In the genomic region with DNA sequence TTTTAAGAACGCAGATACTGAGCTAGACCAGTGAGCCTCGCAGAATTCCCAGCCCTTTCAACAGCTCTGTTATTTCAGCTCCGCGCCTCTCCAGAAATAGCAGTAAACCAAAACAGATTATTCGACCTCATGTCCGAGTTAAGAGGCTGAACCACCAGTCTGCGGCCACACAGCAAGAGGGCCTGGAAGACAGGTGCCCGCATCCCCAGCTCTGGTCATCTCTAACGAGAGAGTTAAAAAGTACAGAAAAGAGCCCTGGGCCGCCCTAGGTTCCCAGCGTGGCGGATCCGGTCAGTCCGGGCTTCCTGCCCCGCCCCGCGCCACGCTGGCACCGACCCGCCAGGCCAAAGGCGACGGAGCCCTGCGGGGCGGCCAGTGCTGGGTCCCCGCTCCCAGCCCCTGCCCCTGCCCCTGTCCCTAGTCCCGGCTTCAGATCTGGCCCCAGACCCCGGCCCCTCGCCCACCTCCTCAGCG, we compare ENCODE assay signal across 8 cellular contexts. TPM values are rescaled to one million over a fixed set of nuclear protein-coding genes. Genes with fewer than 3 reads are reported as not detected.
DNase-seq lines count a peak whose midpoint lies in the region; ATAC-seq and TF ChIP-seq lines count a peak whose summit lies in the region.

No MANE protein-coding gene starts in this region.

- no peaks in the 10 kb centered on the region for H3K9me3 ChIP-seq in CD8-positive, alpha-beta T cell (ENCODE audit: low read length)
- H3K9me3 ChIP-seq in esophagus muscularis mucosa: no peaks in the 10 kb centered on the region
- H3K9me3 ChIP-seq in mucosa of stomach (ENCODE audit: control insufficient read depth, low read length): no peaks in the 10 kb centered on the region
- H3K9me3 ChIP-seq in tibial nerve: no peaks in the 10 kb centered on the region

- H3K4me3 ChIP-seq in CD8-positive, alpha-beta T cell (ENCODE audit: low read depth, low read length): peak overlapping the region; percentile 79
- H3K4me3 ChIP-seq in esophagus muscularis mucosa (peak overlapping the region; percentile 88 to 100 (median 96)), mucosa of stomach (ENCODE audit: low read length) (peak overlapping the region; percentile 94), tibial nerve (peak overlapping the region; percentile 76 to 99 (median 88))

- peaks cover 47% of the 10 kb centered on the region for H3K4me1 ChIP-seq in CD8-positive, alpha-beta T cell (ENCODE audit: insufficient read depth, low read length)
- peaks cover 56 to 67% (median 62%) of the 10 kb centered on the region in 4 donors for H3K4me1 ChIP-seq in esophagus muscularis mucosa
- peaks cover 42% of the 10 kb centered on the region for H3K4me1 ChIP-seq in mucosa of stomach (ENCODE audit: control insufficient read depth, insufficient read depth, low read length)
- peaks cover 0 to 70% (median 30%) of the 10 kb centered on the region in 4 donors for H3K4me1 ChIP-seq in tibial nerve

- TF ChIP-seq POLR2A in esophagus muscularis mucosa (IDR thresholded peaks at IDR 0.05; ENCODE audit: low read depth) (no peak), tibial nerve (IDR thresholded peaks at IDR 0.05) (no peak)

- CTCF ChIA-PET in CD8-positive, alpha-beta T cell (lab: Charles Lee): interaction anchor here (0.6 to 8.3 kb wide), 7 partner anchors 9 to 199 kb away, joined by 3 to 74 read pairs (median 5); no protein-coding TSS in a partner anchor

- DNase-seq in CD8-positive, alpha-beta T cell: peak in 3 of 7 experiments; percentile 6 to 33 (median 30)
- DNase-seq in activated CD4-positive, alpha-beta T cell treated with anti-CD3 and anti-CD28 coated beads, Interleukin-2, amount 10 ng/mL, durations not matched to agents 24 days and 14 days: peak; percentile 84
- DNase-seq in esophagus muscularis mucosa (ENCODE audit: extremely low spot score) (no peak), tibial nerve (ENCODE audit: low spot score in 2 of 2) (peak; percentile 40 to 55), NK-92 (lab: John Stamatoyannopoulos, UW; ENCODE audit: unreplicated experiment) (no peak)

- H3K27ac Mint-ChIP-seq in CD8-positive, alpha-beta T cell: peak overlapping the region; percentile 98
- peak overlapping the region; percentile 95 for H3K27ac Mint-ChIP-seq in activated CD4-positive, alpha-beta T cell treated with anti-CD3 and anti-CD28 coated beads, Interleukin-2, amount 10 ng/mL, durations not matched to agents 24 days and 14 days

- TF ChIP-seq CTCF in CD8-positive, alpha-beta T cell (IDR thresholded peaks at IDR 0.05): no peak
- TF ChIP-seq CTCF in esophagus muscularis mucosa (IDR thresholded peaks at IDR 0.05): no peak
- TF ChIP-seq CTCF in tibial nerve (IDR thresholded peaks at IDR 0.05): no peak

- peaks cover 54% of the 10 kb centered on the region for H3K4me1 Mint-ChIP-seq in CD8-positive, alpha-beta T cell (ENCODE audit: low read depth)
- peaks cover 48% of the 10 kb centered on the region for H3K4me1 Mint-ChIP-seq in activated CD4-positive, alpha-beta T cell treated with anti-CD3 and anti-CD28 coated beads, Interleukin-2, amount 10 ng/mL, durations not matched to agents 24 days and 14 days

- H3K4me3 Mint-ChIP-seq in CD8-positive, alpha-beta T cell: peak overlapping the region; percentile 84
- peak overlapping the region; percentile 89 for H3K4me3 Mint-ChIP-seq in activated CD4-positive, alpha-beta T cell treated with anti-CD3 and anti-CD28 coated beads, Interleukin-2, amount 10 ng/mL, durations not matched to agents 24 days and 14 days

- H3K36me3 ChIP-seq in CD8-positive, alpha-beta T cell (ENCODE audit: insufficient read depth, low read length): peaks cover 23% of the 10 kb centered on the region
- H3K36me3 ChIP-seq in esophagus muscularis mucosa (peaks cover 24 to 43% (median 33%) of the 10 kb centered on the region in 4 donors), mucosa of stomach (ENCODE audit: control insufficient read depth, insufficient read depth, low read length) (peaks cover 26% of the 10 kb centered on the region), tibial nerve (peaks cover 0 to 29% (median 22%) of the 10 kb centered on the region in 3 donors)

- peaks cover 55% of the 10 kb centered on the region for H3K36me3 Mint-ChIP-seq in CD8-positive, alpha-beta T cell
- H3K36me3 Mint-ChIP-seq in activated CD4-positive, alpha-beta T cell treated with anti-CD3 and anti-CD28 coated beads, Interleukin-2, amount 10 ng/mL, durations not matched to agents 24 days and 14 days (ENCODE audit: low read depth): peaks cover 64% of the 10 kb centered on the region

- POLR2A ChIA-PET in CD8-positive, alpha-beta T cell (lab: Charles Lee): interaction anchor here (0.6 to 8.4 kb wide), 18 partner anchors 9 to 1506 kb away, joined by 3 to 106 read pairs (median 6); a partner anchor contains a TSS

- ATAC-seq in CD8-positive, alpha-beta T cell: peak; percentile 22
- ATAC-seq in GM19467 (IDR thresholded peaks at IDR 0.05; ENCODE audit: unreplicated experiment) (peak; percentile 29), HG03571 (IDR thresholded peaks at IDR 0.05; ENCODE audit: unreplicated experiment) (peak; percentile 34)

- H3K27me3 ChIP-seq in CD8-positive, alpha-beta T cell (ENCODE audit: insufficient read depth, low read length): no peaks in the 10 kb centered on the region
- H3K27me3 ChIP-seq in esophagus muscularis mucosa (no peaks in the 10 kb centered on the region), mucosa of stomach (ENCODE audit: control insufficient read depth, insufficient read depth, low read length) (no peaks in the 10 kb centered on the region), tibial nerve (no peaks in the 10 kb centered on the region)

- TF ChIP-seq EP300 in esophagus muscularis mucosa (IDR thresholded peaks at IDR 0.05) (no peak), tibial nerve (IDR thresholded peaks at IDR 0.05) (no peak)

- no peaks in the 10 kb centered on the region for H3K27me3 Mint-ChIP-seq in CD8-positive, alpha-beta T cell (ENCODE audit: low read depth)
- H3K27me3 Mint-ChIP-seq in activated CD4-positive, alpha-beta T cell treated with anti-CD3 and anti-CD28 coated beads, Interleukin-2, amount 10 ng/mL, durations not matched to agents 24 days and 14 days: no peaks in the 10 kb centered on the region

- WGBS in esophagus muscularis mucosa: 0% methylated on average over 5 of the region's 29 CpGs
- 0 to 1% methylated on average over 9 to 11 of the region's 29 CpGs for whole genome bisulfite sequencing in tibial nerve, 2 donors

- H3K9ac ChIP-seq in mucosa of stomach (ENCODE audit: low read length): peak overlapping the region; percentile 100

- intact Hi-C loops in CD8-positive, alpha-beta T cell (cut with DNase I, micrococcal nuclease): loop anchor here (1.0 to 10.0 kb wide), 10 partner anchors 12 to 885 kb away; a partner anchor contains a TSS
- intact Hi-C loops in activated CD4-positive, alpha-beta T cell treated with anti-CD3 and anti-CD28 coated beads, Interleukin-2, amount 10 ng/mL, durations not matched to agents 24 days and 14 days (cut with micrococcal nuclease): loop anchor here (1.0 to 2.0 kb wide), 6 partner anchors 13 to 397 kb away; a partner anchor contains a TSS
- intact Hi-C loops in esophagus muscularis mucosa (cut with DNase I): no loop called here

- no peaks in the 10 kb centered on the region for H3K9me3 Mint-ChIP-seq in CD8-positive, alpha-beta T cell
- H3K9me3 Mint-ChIP-seq in activated CD4-positive, alpha-beta T cell treated with anti-CD3 and anti-CD28 coated beads, Interleukin-2, amount 10 ng/mL, durations not matched to agents 24 days and 14 days: no peaks in the 10 kb centered on the region

- peak overlapping the region; percentile 85 for H3K27ac ChIP-seq in CD8-positive, alpha-beta T cell (ENCODE audit: low read depth, low read length)
- H3K27ac ChIP-seq in esophagus muscularis mucosa (replicated peaks in 1 of 4): peak overlapping the region; percentile 99 to 100 (median 100)
- peak overlapping the region; percentile 98 to 100 (median 100) for H3K27ac ChIP-seq in tibial nerve

RNA-seq across cellular contexts. Expression of a gene that starts 0.5 kb away (rescaled TPM):
- total RNA-seq in CD8-positive, alpha-beta T cell: 100 to 1,000 TPM; 207 to 212 TPM
- 133 and 135 TPM in 2 replicates for total RNA-seq in activated CD4-positive, alpha-beta T cell treated with anti-CD3 and anti-CD28 coated beads, Interleukin-2, amount 10 ng/mL, durations not matched to agents 24 days and 14 days
- total RNA-seq in esophagus muscularis mucosa (100 to 1,000 TPM in 1 of 4 donors, 10 to 100 TPM in 3; 59.8 to 176 (median 70.2) TPM), tibial nerve (100 to 1,000 TPM in 3 of 4 donors, 10 to 100 TPM in 1; 65.6 to 113 (median 111) TPM)

RNA-seq across cellular contexts. Expression of a gene that starts 27.4 kb away (rescaled TPM):
- 10 to 100 TPM; 13.7 to 15.4 TPM for total RNA-seq in CD8-positive, alpha-beta T cell
- total RNA-seq in activated CD4-positive, alpha-beta T cell treated with anti-CD3 and anti-CD28 coated beads, Interleukin-2, amount 10 ng/mL, durations not matched to agents 24 days and 14 days: 41.2 and 47.7 TPM in 2 replicates
- 10 to 100 TPM; 19.9 to 27.4 (median 20.1) TPM for total RNA-seq in esophagus muscularis mucosa
- 10 to 100 TPM; 16.7 to 22.4 (median 20.6) TPM for total RNA-seq in tibial nerve

RNA-seq across cellular contexts. Expression of a gene that starts 58.0 kb away (rescaled TPM):
- total RNA-seq in CD8-positive, alpha-beta T cell: 1 to 10 TPM; 4.8 to 5.9 TPM
- total RNA-seq in activated CD4-positive, alpha-beta T cell treated with anti-CD3 and anti-CD28 coated beads, Interleukin-2, amount 10 ng/mL, durations not matched to agents 24 days and 14 days: 12.8 and 14.1 TPM in 2 replicates
- total RNA-seq in esophagus muscularis mucosa (10 to 100 TPM; 13.7 to 30.0 (median 15.7) TPM), tibial nerve (10 to 100 TPM; 20.0 to 38.7 (median 27.0) TPM)

RNA-seq across cellular contexts. Expression of a gene that starts 58.3 kb away (rescaled TPM):
- total RNA-seq in CD8-positive, alpha-beta T cell: 1 to 10 TPM; 2.1 to 3.6 TPM
- 29.8 and 32.7 TPM in 2 replicates for total RNA-seq in activated CD4-positive, alpha-beta T cell treated with anti-CD3 and anti-CD28 coated beads, Interleukin-2, amount 10 ng/mL, durations not matched to agents 24 days and 14 days
- 1 to 10 TPM; 2.9 to 5.1 (median 4.8) TPM for total RNA-seq in esophagus muscularis mucosa
- 10 to 100 TPM in 2 of 4 donors, 1 to 10 TPM in 2; 7.4 to 22.0 (median 13.1) TPM for total RNA-seq in tibial nerve

Comparison
In these comparisons a context has a peak if more than half of its experiments do, and no peak if none do; other contexts are left out.
1. DNase-seq: peak in activated CD4-positive, alpha-beta T cell treated with anti-CD3 and anti-CD28 coated beads, Interleukin-2, amount 10 ng/mL, durations not matched to agents 24 days and 14 days (single experiment) and tibial nerve (2 of 2); none in esophagus muscularis mucosa (single experiment) and NK-92 (single experiment).
2. Peak in every context shown above with its lines, with median percentiles within 50 percentile points of each other: ATAC-seq, H3K27ac ChIP-seq and H3K4me3 ChIP-seq.